1 cellular context compared by ENCODE assay signal in the genomic region with DNA sequence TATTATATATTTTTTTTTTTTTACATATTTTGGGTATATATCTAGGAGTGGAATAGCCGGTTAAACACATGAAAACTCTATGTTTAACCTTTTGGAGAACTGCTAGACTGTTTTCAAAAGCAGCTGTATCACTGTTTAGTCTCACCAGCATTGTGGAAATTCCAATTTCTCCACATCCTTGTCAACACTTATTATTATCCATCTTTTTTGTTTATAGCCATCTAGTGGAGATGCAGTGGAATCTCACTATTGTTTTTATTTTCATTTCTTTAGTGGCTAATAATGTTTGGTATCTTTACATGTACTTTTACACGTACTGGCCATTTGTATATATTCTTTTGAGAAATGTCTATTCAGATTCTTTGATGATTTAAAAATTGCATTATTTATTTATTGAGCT.
TF ChIP-seq lines count a peak whose summit lies in the region.

No MANE protein-coding gene starts in this region.

TF ChIP-seq in HepG2, 621 proteins besides CTCF, POLR2A, EP300 and RAD21:
- peak; percentile 99 for TF ChIP-seq ZNF7 (CRISPR knock-in tag; IDR thresholded peaks at IDR 0.05)
- TF ChIP-seq, protein P1, sequence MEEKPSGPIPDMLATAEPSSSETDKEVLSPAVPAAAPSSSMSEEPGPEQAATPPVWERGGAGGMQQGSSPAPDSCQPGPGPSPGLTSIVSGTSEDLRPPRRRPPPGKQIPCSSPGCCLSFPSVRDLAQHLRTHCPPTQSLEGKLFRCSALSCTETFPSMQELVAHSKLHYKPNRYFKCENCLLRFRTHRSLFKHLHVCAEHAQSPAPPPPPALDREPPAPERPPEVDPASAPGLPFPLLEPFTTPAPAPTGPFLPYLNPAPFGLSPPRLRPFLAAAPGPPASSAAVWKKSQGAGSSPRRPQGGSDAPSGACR (CRISPR knock-in tag; IDR thresholded peaks at IDR 0.05): no peak
TF ChIP-seq in HepG2: peak in this region for 1.
